In the genomic region with DNA sequence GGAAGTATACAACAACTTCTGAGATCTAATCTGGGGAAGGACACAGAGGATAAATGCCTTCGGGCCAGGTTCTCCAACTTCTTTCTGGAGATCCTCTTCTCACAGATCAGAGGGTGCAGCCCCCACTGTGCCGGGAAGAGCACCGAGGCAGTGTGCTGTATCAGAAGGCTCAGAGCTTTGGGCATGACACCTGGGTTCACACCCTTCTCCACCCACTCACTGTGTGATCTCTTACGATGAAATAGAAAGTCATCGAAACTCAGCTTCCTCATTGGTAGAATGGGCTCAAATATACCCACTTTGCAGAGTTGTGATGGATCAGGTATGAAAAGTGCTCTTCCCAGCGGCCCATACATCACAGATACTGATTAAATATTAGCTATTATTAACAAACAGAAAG, we compare ENCODE assay signal across 1 cellular context.
TF ChIP-seq lines count a peak whose summit lies in the region.

No MANE protein-coding gene starts in this region.

TF ChIP-seq in GM12878, 131 proteins besides CTCF, POLR2A, EP300 and RAD21 (continued from another document):
- TF ChIP-seq BCL3 (IDR thresholded peaks at IDR 0.05; ENCODE audit: borderline replicate concordance, insufficient read depth, low read depth, low read length, poor library complexity, severe bottlenecking) (no peak), PML (IDR thresholded peaks at IDR 0.05; ENCODE audit: low read length) (no peak), STAT3 (IDR thresholded peaks at IDR 0.05; ENCODE audit: low read depth, low read length) (no peak), FOXM1 (IDR thresholded peaks at IDR 0.05; ENCODE audit: low read depth, low read length) (no peak), ASH2L (IDR thresholded peaks at IDR 0.05; ENCODE audit: borderline replicate concordance, low read depth) (no peak), CREB1 (IDR thresholded peaks at IDR 0.05; ENCODE audit: low read depth) (no peak), PKNOX1 (IDR thresholded peaks at IDR 0.05) (no peak)
- TF ChIP-seq, protein P1, sequence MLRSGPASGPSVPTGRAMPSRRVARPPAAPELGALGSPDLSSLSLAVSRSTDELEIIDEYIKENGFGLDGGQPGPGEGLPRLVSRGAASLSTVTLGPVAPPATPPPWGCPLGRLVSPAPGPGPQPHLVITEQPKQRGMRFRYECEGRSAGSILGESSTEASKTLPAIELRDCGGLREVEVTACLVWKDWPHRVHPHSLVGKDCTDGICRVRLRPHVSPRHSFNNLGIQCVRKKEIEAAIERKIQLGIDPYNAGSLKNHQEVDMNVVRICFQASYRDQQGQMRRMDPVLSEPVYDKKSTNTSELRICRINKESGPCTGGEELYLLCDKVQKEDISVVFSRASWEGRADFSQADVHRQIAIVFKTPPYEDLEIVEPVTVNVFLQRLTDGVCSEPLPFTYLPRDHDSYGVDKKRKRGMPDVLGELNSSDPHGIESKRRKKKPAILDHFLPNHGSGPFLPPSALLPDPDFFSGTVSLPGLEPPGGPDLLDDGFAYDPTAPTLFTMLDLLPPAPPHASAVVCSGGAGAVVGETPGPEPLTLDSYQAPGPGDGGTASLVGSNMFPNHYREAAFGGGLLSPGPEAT (IDR thresholded peaks at IDR 0.05; ENCODE audit: low read depth): no peak
TF ChIP-seq in GM12878: peak in this region for 0.
